Comparison of ENCODE assay signal across 1 cellular context in the genomic region with DNA sequence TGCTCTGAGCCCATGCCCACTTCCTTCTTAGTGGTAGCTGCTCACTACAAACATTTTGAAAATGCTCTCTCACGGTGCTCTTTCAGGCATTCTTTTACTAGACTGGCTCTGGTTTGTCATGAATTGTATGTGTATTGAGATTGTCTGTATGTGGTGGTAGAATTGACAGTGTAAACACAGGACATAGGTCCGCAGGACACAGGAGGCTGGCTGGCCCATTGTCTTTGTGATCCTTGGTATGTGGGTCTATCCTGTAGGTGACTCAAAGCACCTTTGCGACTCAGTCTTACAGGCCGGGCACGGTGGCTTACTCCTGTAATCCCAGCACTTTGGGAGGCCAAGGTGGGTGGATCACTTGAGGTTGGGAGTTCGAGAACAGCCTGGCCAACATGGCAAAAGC.
TF ChIP-seq lines count a peak whose summit lies in the region.

No MANE protein-coding gene starts in this region.

TF ChIP-seq in HepG2, 621 proteins besides CTCF, POLR2A, EP300 and RAD21 (continued from another document):
- TF ChIP-seq ZMYM2 (CRISPR knock-in tag; IDR thresholded peaks at IDR 0.05) = no peak
